ENCODE assay signal across 13 cellular contexts in genomic region chr20:5719861-5720401, GRCh38. TPM values are rescaled to one million over a fixed set of nuclear protein-coding genes. Genes with fewer than 3 reads are reported as not detected.
DNase-seq lines count a peak whose midpoint lies in the region; ATAC-seq, FAIRE-seq and TF ChIP-seq lines count a peak whose summit lies in the region.
"Had no signal": no experiment of that assay in that cellular context is flagged by ENCODE, and none has a peak within 500 bp of the region (broad histone marks: within the 10 kb centered on the region; RNA-seq: fewer than 3 reads in every experiment).

No MANE protein-coding gene starts in this region.

- no TSS peak for BruUV-seq in PC-3 (replicated peaks; lab: Mats Ljungman, UMichigan)

- POLR2A ChIA-PET in PC-3 (lab: Charles Lee; ENCODE audit: unreplicated experiment), result no interaction called here
- POLR2A ChIA-PET in CD4-positive, alpha-beta T cell (lab: Charles Lee), result no interaction called here

- H3K9me2 ChIP-seq in PC-3 (replicated peaks; ENCODE audit: low read length), result no peaks in the 10 kb centered on the region

- H3K9me3 Mint-ChIP-seq in effector memory CD8-positive, alpha-beta T cell, result peaks cover 0 to 5% of the 10 kb centered on the region in 2 donors
- peaks cover under 1% of the 10 kb centered on the region for H3K9me3 Mint-ChIP-seq in CD4-positive, alpha-beta T cell

- CTCF ChIA-PET in PC-3 (lab: Charles Lee), result no interaction called here
- CTCF ChIA-PET in CD4-positive, alpha-beta T cell (lab: Charles Lee), result no interaction called here

- FAIRE-seq in D721Med (lab: Jason Lieb, UNC), result no peak
- FAIRE-seq: pancreas had no signal

- H3K9ac ChIP-seq in PC-3 (ENCODE audit: low read length), result no peak overlapping the region
- H3K9ac ChIP-seq: KMS-11 had no signal

- H3K4me1 ChIP-seq in PC-3 (ENCODE audit: insufficient read depth, low read length), result peaks cover 40% of the 10 kb centered on the region

- no peak overlapping the region for H3K4me3 ChIP-seq in PC-3 (ENCODE audit: low read length)
- H3K4me3 ChIP-seq: pancreas had no signal

- H4K20me1 ChIP-seq in PC-3 (ENCODE audit: low read length), result no peaks in the 10 kb centered on the region

- no peaks in the 10 kb centered on the region for H3K36me3 ChIP-seq in PC-3 (ENCODE audit: low read depth, low read length)
- H3K36me3 ChIP-seq: pancreas had no signal

- H3K27ac ChIP-seq in PC-3 (ENCODE audit: low read length), result peak overlapping the region; percentile 50
- H3K27ac ChIP-seq in CD4-positive, alpha-beta T cell (ENCODE audit: low read depth, low read length), result no peak overlapping the region
- H3K27ac ChIP-seq: KMS-11, pancreas had no signal

- H3K27me3 ChIP-seq in PC-3 (ENCODE audit: low read length), result no peaks in the 10 kb centered on the region
- H3K27me3 ChIP-seq in CD4-positive, alpha-beta T cell (ENCODE audit: control insufficient read depth, insufficient read depth, low read length), result no peaks in the 10 kb centered on the region
- H3K27me3 ChIP-seq: pancreas had no signal

- peaks cover 3% of the 10 kb centered on the region for H3F3A ChIP-seq in PC-3 (ENCODE audit: low read length, unreplicated experiment)

- H2AFZ ChIP-seq in PC-3 (ENCODE audit: low read length), result no peak overlapping the region

- TF ChIP-seq CTCF in PC-3 (conservative IDR thresholded peaks at IDR 0.05; ENCODE audit: low read depth, low read length) (no peak), D721Med (IDR thresholded peaks at IDR 0.05; ENCODE audit: insufficient read depth, missing control alignments) (no peak)
- no peak for TF ChIP-seq CTCF in CD4-positive, alpha-beta T cell (IDR thresholded peaks at IDR 0.05)

- H3K27me3 Mint-ChIP-seq in effector memory CD8-positive, alpha-beta T cell, result peaks cover 12 to 23% of the 10 kb centered on the region in 2 donors
- H3K27me3 Mint-ChIP-seq in CD4-positive, alpha-beta T cell, result no peaks in the 10 kb centered on the region

- H3K4me1 Mint-ChIP-seq in effector memory CD8-positive, alpha-beta T cell (ENCODE audit: low read depth in 2 of 2), result peaks cover 4% of the 10 kb centered on the region in 2 donors
- H3K4me1 Mint-ChIP-seq in CD4-positive, alpha-beta T cell (ENCODE audit: low read depth), result peaks cover 38% of the 10 kb centered on the region

- H3K9me3 ChIP-seq in PC-3 (ENCODE audit: low read length), result no peaks in the 10 kb centered on the region
- H3K9me3 ChIP-seq in CD4-positive, alpha-beta T cell (ENCODE audit: control insufficient read depth, low read length), result no peaks in the 10 kb centered on the region
- H3K9me3 ChIP-seq: pancreas had no signal

- peak; percentile 68 for DNase-seq in A172 (ENCODE audit: low spot score)
- DNase-seq in EH (ENCODE audit: low read depth), result peak; percentile 41
- DNase-seq in PC-3, result peak; percentile 92
- DNase-seq in effector memory CD8-positive, alpha-beta T cell, result no peak
- DNase-seq in D721Med (ENCODE audit: insufficient read length, low spot score), result no peak
- DNase-seq in CD4-positive, alpha-beta T cell, result no peak
- DNase-seq in stimulated activated naive CD4-positive, alpha-beta T cell (lab: John Stamatoyannopoulos, UW), result no peak
- DNase-seq: activated B cell treated with CpG ODN at 0.5 μM for 24 hours; anterior cingulate cortex; pancreas; stimulated activated CD4-positive, alpha-beta T cell treated with anti-CD3 and anti-CD28 coated beads, Interleukin-4, amount 100 ng/mL, for 4 hours had no signal

- no peaks in the 10 kb centered on the region for H3K36me3 Mint-ChIP-seq in effector memory CD8-positive, alpha-beta T cell (ENCODE audit: insufficient read depth)
- no peaks in the 10 kb centered on the region for H3K36me3 Mint-ChIP-seq in CD4-positive, alpha-beta T cell (ENCODE audit: low read depth)

- no peak overlapping the region for H3K4me3 Mint-ChIP-seq in effector memory CD8-positive, alpha-beta T cell
- H3K4me3 Mint-ChIP-seq in CD4-positive, alpha-beta T cell, result no peak overlapping the region
- H3K4me3 Mint-ChIP-seq: activated B cell treated with CpG ODN at 0.5 μM for 24 hours had no signal

- H3K27ac Mint-ChIP-seq in effector memory CD8-positive, alpha-beta T cell, result no peak overlapping the region
- no peak overlapping the region for H3K27ac Mint-ChIP-seq in CD4-positive, alpha-beta T cell
- H3K27ac Mint-ChIP-seq: activated B cell treated with CpG ODN at 0.5 μM for 24 hours had no signal

- intact Hi-C loops in PC-3 (cut with micrococcal nuclease), result loop anchor here (5.0 kb wide), 2 partner anchors 67 to 68 kb away; no protein-coding TSS in a partner anchor
- intact Hi-C loops in CD4-positive, alpha-beta T cell (cut with DNase I, micrococcal nuclease), result loop anchor here in 1 of 2 experiments (10.0 kb wide), 1 partner anchor 115 kb away; no protein-coding TSS in a partner anchor

- no peak overlapping the region; the same call in 1 of the 2 replicates for H3K4me2 ChIP-seq in PC-3 (ENCODE audit: low read length)
- H3K4me2 ChIP-seq: KMS-11 had no signal

- no peaks in the 10 kb centered on the region for H3K79me2 ChIP-seq in PC-3 (ENCODE audit: low read length)

- peak; percentile 32 for ATAC-seq in PC-3
- ATAC-seq in effector memory CD8-positive, alpha-beta T cell (replicated peaks), result peak; percentile 20
- ATAC-seq in CD4-positive, alpha-beta T cell (ENCODE audit: poor library complexity), result no peak
- ATAC-seq in GM18873 (IDR thresholded peaks at IDR 0.05; ENCODE audit: low FRiP score, unreplicated experiment), result no peak
- ATAC-seq: pancreas had no signal

RNA-seq across cellular contexts. Expression of gene SHLD1, which starts 30.3 kb away (rescaled TPM):
- total RNA-seq in A172 (2014; rRNA removed; shearing (Covaris generic)), result 3.6 and 4.3 TPM in 2 replicates
- total RNA-seq in PC-3 (2014; rRNA removed), result 3.4 and 5.1 TPM in 2 replicates
- 1 to 10 TPM; 7.0 to 7.3 TPM for total RNA-seq in CD4-positive, alpha-beta T cell

Comparison
In these comparisons a context has a peak if more than half of its experiments do, and no peak if none do; other contexts are left out.
1. DNase-seq: peak in A172 (single experiment), EH (single experiment) and PC-3 (single experiment); none in effector memory CD8-positive, alpha-beta T cell (0 of 3), D721Med (single experiment), CD4-positive, alpha-beta T cell (0 of 10) and stimulated activated naive CD4-positive, alpha-beta T cell (0 of 6).
2. ATAC-seq: peak in PC-3 (single experiment) and effector memory CD8-positive, alpha-beta T cell (single experiment); none in CD4-positive, alpha-beta T cell (single experiment) and GM18873 (single experiment).